Comparison of ENCODE assay signal across 1 cellular context in the genomic region with DNA sequence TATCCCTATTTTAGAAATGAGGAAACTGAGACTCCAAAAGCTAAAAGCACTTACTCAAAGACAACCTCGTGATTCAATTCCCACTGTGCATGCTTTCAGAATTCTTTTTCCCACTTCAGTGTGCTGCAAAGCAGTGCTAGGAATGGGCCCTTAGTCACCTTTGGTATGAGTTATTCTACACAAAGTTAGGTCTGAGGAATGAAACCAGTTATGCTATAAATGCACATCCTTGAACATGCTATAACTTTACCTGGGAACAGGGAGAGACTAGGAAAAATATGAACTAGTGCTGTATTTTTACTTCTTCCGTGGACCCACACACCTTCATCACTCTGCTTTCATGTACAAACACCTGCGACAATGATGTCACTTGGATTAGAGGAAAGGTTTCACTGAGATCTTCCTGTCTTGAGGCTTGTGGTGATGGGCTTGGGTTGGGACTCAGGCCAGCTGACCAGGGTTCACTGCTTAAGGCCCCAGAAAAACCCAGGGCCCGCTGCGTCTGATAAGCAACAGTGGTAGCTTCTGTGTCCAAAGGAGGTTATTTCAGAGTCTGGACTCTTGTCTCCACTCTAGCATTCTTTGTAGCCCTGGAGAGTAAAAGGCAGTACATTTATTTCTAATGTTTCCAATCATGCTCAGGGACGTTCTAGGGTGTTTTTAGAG.
TF ChIP-seq lines count a peak whose summit lies in the region.

No MANE protein-coding gene starts in this region.

TF ChIP-seq in GM23338, 12 proteins besides CTCF, POLR2A, EP300 and RAD21:
- TF ChIP-seq CREB1 (CRISPR knock-in tag; IDR thresholded peaks at IDR 0.05; ENCODE audit: low read depth) (no peak), NANOG (IDR thresholded peaks at IDR 0.05; ENCODE audit: borderline replicate concordance) (no peak), EZH2phosphoT487 (IDR thresholded peaks at IDR 0.05; ENCODE audit: unreplicated experiment) (no peak), ZNF331 (CRISPR knock-in tag; IDR thresholded peaks at IDR 0.05; ENCODE audit: low read depth) (no peak), JUNB (IDR thresholded peaks at IDR 0.05; ENCODE audit: unreplicated experiment) (no peak), ETS1 (IDR thresholded peaks at IDR 0.05) (no peak), POLR2AphosphoS5 (IDR thresholded peaks at IDR 0.05; ENCODE audit: low read depth) (no peak), ZNF114 (CRISPR knock-in tag; IDR thresholded peaks at IDR 0.05) (no peak), STAT1 (IDR thresholded peaks at IDR 0.05; ENCODE audit: unreplicated experiment) (no peak), EZH2 (IDR thresholded peaks at IDR 0.05; ENCODE audit: low read depth, unreplicated experiment) (no peak)
- TF ChIP-seq, protein P1, sequence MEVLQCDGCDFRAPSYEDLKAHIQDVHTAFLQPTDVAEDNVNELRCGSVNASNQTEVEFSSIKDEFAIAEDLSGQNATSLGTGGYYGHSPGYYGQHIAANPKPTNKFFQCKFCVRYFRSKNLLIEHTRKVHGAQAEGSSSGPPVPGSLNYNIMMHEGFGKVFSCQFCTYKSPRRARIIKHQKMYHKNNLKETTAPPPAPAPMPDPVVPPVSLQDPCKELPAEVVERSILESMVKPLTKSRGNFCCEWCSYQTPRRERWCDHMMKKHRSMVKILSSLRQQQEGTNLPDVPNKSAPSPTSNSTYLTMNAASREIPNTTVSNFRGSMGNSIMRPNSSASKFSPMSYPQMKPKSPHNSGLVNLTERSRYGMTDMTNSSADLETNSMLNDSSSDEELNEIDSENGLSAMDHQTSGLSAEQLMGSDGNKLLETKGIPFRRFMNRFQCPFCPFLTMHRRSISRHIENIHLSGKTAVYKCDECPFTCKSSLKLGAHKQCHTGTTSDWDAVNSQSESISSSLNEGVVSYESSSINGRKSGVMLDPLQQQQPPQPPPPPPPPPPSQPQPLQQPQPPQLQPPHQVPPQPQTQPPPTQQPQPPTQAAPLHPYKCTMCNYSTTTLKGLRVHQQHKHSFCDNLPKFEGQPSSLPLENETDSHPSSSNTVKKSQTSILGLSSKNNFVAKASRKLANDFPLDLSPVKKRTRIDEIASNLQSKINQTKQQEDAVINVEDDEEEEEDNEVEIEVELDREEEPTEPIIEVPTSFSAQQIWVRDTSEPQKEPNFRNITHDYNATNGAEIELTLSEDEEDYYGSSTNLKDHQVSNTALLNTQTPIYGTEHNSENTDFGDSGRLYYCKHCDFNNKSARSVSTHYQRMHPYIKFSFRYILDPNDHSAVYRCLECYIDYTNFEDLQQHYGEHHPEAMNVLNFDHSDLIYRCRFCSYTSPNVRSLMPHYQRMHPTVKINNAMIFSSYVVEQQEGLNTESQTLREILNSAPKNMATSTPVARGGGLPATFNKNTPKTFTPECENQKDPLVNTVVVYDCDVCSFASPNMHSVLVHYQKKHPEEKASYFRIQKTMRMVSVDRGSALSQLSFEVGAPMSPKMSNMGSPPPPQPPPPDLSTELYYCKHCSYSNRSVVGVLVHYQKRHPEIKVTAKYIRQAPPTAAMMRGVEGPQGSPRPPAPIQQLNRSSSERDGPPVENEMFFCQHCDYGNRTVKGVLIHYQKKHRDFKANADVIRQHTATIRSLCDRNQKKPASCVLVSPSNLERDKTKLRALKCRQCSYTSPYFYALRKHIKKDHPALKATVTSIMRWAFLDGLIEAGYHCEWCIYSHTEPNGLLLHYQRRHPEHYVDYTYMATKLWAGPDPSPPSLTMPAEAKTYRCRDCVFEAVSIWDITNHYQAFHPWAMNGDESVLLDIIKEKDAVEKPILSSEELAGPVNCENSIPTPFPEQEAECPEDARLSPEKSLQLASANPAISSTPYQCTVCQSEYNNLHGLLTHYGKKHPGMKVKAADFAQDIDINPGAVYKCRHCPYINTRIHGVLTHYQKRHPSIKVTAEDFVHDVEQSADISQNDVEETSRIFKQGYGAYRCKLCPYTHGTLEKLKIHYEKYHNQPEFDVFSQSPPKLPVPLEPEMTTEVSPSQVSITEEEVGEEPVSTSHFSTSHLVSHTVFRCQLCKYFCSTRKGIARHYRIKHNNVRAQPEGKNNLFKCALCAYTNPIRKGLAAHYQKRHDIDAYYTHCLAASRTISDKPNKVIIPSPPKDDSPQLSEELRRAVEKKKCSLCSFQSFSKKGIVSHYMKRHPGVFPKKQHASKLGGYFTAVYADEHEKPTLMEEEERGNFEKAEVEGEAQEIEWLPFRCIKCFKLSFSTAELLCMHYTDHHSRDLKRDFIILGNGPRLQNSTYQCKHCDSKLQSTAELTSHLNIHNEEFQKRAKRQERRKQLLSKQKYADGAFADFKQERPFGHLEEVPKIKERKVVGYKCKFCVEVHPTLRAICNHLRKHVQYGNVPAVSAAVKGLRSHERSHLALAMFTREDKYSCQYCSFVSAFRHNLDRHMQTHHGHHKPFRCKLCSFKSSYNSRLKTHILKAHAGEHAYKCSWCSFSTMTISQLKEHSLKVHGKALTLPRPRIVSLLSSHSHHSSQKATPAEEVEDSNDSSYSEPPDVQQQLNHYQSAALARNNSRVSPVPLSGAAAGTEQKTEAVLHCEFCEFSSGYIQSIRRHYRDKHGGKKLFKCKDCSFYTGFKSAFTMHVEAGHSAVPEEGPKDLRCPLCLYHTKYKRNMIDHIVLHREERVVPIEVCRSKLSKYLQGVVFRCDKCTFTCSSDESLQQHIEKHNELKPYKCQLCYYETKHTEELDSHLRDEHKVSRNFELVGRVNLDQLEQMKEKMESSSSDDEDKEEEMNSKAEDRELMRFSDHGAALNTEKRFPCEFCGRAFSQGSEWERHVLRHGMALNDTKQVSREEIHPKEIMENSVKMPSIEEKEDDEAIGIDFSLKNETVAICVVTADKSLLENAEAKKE (CRISPR knock-in tag; IDR thresholded peaks at IDR 0.05): no peak
- TF ChIP-seq, protein P2, sequence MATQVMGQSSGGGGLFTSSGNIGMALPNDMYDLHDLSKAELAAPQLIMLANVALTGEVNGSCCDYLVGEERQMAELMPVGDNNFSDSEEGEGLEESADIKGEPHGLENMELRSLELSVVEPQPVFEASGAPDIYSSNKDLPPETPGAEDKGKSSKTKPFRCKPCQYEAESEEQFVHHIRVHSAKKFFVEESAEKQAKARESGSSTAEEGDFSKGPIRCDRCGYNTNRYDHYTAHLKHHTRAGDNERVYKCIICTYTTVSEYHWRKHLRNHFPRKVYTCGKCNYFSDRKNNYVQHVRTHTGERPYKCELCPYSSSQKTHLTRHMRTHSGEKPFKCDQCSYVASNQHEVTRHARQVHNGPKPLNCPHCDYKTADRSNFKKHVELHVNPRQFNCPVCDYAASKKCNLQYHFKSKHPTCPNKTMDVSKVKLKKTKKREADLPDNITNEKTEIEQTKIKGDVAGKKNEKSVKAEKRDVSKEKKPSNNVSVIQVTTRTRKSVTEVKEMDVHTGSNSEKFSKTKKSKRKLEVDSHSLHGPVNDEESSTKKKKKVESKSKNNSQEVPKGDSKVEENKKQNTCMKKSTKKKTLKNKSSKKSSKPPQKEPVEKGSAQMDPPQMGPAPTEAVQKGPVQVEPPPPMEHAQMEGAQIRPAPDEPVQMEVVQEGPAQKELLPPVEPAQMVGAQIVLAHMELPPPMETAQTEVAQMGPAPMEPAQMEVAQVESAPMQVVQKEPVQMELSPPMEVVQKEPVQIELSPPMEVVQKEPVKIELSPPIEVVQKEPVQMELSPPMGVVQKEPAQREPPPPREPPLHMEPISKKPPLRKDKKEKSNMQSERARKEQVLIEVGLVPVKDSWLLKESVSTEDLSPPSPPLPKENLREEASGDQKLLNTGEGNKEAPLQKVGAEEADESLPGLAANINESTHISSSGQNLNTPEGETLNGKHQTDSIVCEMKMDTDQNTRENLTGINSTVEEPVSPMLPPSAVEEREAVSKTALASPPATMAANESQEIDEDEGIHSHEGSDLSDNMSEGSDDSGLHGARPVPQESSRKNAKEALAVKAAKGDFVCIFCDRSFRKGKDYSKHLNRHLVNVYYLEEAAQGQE (IDR thresholded peaks at IDR 0.05; ENCODE audit: unreplicated experiment): no peak
